In genomic region chr6:51777631-51778030, GRCh38 we compare ENCODE assay signal across 33 cellular contexts.
"Had no signal": no experiment of that assay in that cellular context is flagged by ENCODE, and none has a peak within 500 bp of the region (broad histone marks: within the 10 kb centered on the region; RNA-seq: fewer than 3 reads in every experiment).

No MANE protein-coding gene starts in this region.

- DNase-seq: activated B cell treated with CpG ODN at 0.5 μM for 24 hours; activated CD4-positive, alpha-beta memory T cell treated with anti-CD3 and anti-CD28 coated beads for 36 hours; activated CD4-positive, alpha-beta T cell treated with anti-CD3 and anti-CD28 coated beads for 4 hours; activated CD4-positive, alpha-beta T cell treated with anti-CD3 and anti-CD28 coated beads, Interleukin-2, amount 10 ng/mL, durations not matched to agents 24 days and 14 days; activated CD4-positive, alpha-beta T cell treated with anti-CD3 and anti-CD28 coated beads, Interleukin-2, amount 50 U/mL, for 1 hour; activated CD4-positive, alpha-beta T cell treated with anti-CD3 and anti-CD28 coated beads, Interleukin-2, amount 50 U/mL, for 4 hours; activated CD4-positive, CD25-positive, alpha-beta regulatory T cell treated with anti-CD3 and anti-CD28 coated beads, Interleukin-2, amount 50 U/mL, for 72 hours; activated CD8-positive, alpha-beta memory T cell treated with anti-CD3 and anti-CD28 coated beads, Interleukin-2, amount 50 U/mL, for 4 hours; activated CD8-positive, alpha-beta T cell treated with anti-CD3 and anti-CD28 coated beads for 36 hours; activated effector memory CD4-positive, alpha-beta T cell treated with anti-CD3 and anti-CD28 coated beads, Interleukin-2, amount 50 U/mL, for 16 hours; activated gamma-delta T cell treated with Interleukin-2 at 50 U/mL for 16 hours; activated naive CD4-positive, alpha-beta T cell; activated naive CD4-positive, alpha-beta T cell treated with anti-CD3 and anti-CD28 coated beads for 36 hours; activated naive CD4-positive, alpha-beta T cell treated with anti-CD3 and anti-CD28 coated beads, Interleukin-2, amount 50 U/mL, for 16 hours; activated naive CD8-positive, alpha-beta T cell treated with anti-CD3 and anti-CD28 coated beads for 36 hours; activated T-cell treated with anti-CD3 and anti-CD28 coated beads for 4 hours; activated T-cell treated with anti-CD3 and anti-CD28 coated beads, Interleukin-2, amount 50 U/mL, for 1 hour; activated T-cell treated with anti-CD3 and anti-CD28 coated beads, Interleukin-2, amount 50 U/mL, for 4 hours; activated T-cell treated with anti-CD3 and anti-CD28 coated beads, Interleukin-2, amount 50 U/mL, for 72 hours; adrenal gland; amniotic stem cell; aorta; body of pancreas; brain microvascular endothelial cell; central memory CD4-positive, alpha-beta T cell; T-helper 2 cell; T-helper 9 cell had no signal

- ATAC-seq: activated CD8-positive, alpha-beta T cell treated with anti-CD3 and anti-CD28 coated beads for 36 hours; activated naive CD4-positive, alpha-beta T cell treated with anti-CD3 and anti-CD28 coated beads, Interleukin-2, amount 50 U/mL, for 72 hours; activated T-cell treated with anti-CD3 and anti-CD28 coated beads, Interleukin-2, amount 50 U/mL, for 4 hours; activated T-cell treated with anti-CD3 and anti-CD28 coated beads, Interleukin-2, amount 50 U/mL, for 72 hours; activated T-helper 17 cell treated with anti-CD3 and anti-CD28 coated beads, Interleukin-2, amount 50 U/mL, for 72 hours; body of pancreas had no signal

- H3K4me3 ChIP-seq: adrenal gland, body of pancreas, breast epithelium had no signal

- H3K4me1 ChIP-seq: adrenal gland, body of pancreas, breast epithelium had no signal

- H3K27ac ChIP-seq: adrenal gland, body of pancreas, brain microvascular endothelial cell, breast epithelium, VCaP had no signal

- FAIRE-seq: astrocyte, TTC549 had no signal

- H3K36me3 ChIP-seq: adrenal gland, brain microvascular endothelial cell, breast epithelium had no signal

- H3K27me3 ChIP-seq: adrenal gland, body of pancreas, brain microvascular endothelial cell, breast epithelium had no signal

- H3K9me3 ChIP-seq: adrenal gland, body of pancreas, breast epithelium had no signal
